ENCODE assay signal across 29 cellular contexts in genomic region chr5:60948738-60949137, GRCh38.
"Had no signal": no experiment of that assay in that cellular context is flagged by ENCODE, and none has a peak within 500 bp of the region (broad histone marks: within the 10 kb centered on the region; RNA-seq: fewer than 3 reads in every experiment).

No MANE protein-coding gene starts in this region.

- H3K27ac ChIP-seq: stomach, suprapubic skin, testis, thoracic aorta, thyroid gland, tibial artery, tibial nerve, transverse colon, upper lobe of left lung, upper lobe of right lung, uterus, vagina had no signal

- H3K27ac Mint-ChIP-seq: stimulated activated effector memory CD8-positive, alpha-beta T cell treated with anti-CD3 and anti-CD28 coated beads, Interleukin-12 subunit alpha, Interleukin-12 subunit beta, amount 100 ng/mL, for 72 hours; stimulated activated memory B cell treated with anti-CD40 and anti-IgM and Interleukin-4, amounts not matched to agents 10 μg/mL and 1 μg/mL and 100 μg/mL, for 72 hours; stimulated activated naive B cell treated with anti-CD40 and anti-IgM and Interleukin-4, amounts not matched to agents 10 μg/mL and 1 μg/mL and 100 μg/mL, for 72 hours; stimulated activated naive CD8-positive, alpha-beta T cell treated with anti-CD3 and anti-CD28 coated beads, Interleukin-15, amount 100 ng/mL, for 72 hours; stimulated activated naive CD8-positive, alpha-beta T cell treated with anti-CD3 and anti-CD28 coated beads, Interleukin-15, Interleukin-2, amounts not matched to agents 100 ng/mL and 50 ng/mL, for 24 hours; type B pancreatic cell had no signal

- FAIRE-seq: urothelium cell line had no signal

- H3K9me3 ChIP-seq: stomach, suprapubic skin, testis, thoracic aorta, thyroid gland, tibial artery, tibial nerve, transverse colon, upper lobe of left lung, upper lobe of right lung, uterus, vagina had no signal

- H3K4me1 ChIP-seq: uterus had no signal

- ATAC-seq: stimulated activated effector memory CD8-positive, alpha-beta T cell treated with anti-CD3 and anti-CD28 coated beads, Interleukin-12 subunit alpha, Interleukin-12 subunit beta, amount 100 ng/mL, for 72 hours; stimulated activated memory B cell treated with anti-CD40 and anti-IgM and Interleukin-4, amounts not matched to agents 10 μg/mL and 1 μg/mL and 100 μg/mL, for 72 hours; stimulated activated naive B cell treated with anti-CD40 and anti-IgM and Interleukin-4, amounts not matched to agents 10 μg/mL and 1 μg/mL and 100 μg/mL, for 72 hours; stimulated activated naive CD8-positive, alpha-beta T cell treated with anti-CD3 and anti-CD28 coated beads, Interleukin-15, amount 100 ng/mL, for 72 hours; stimulated activated naive CD8-positive, alpha-beta T cell treated with anti-CD3 and anti-CD28 coated beads, Interleukin-15, Interleukin-2, amounts not matched to agents 100 U/mL and 50 U/mL, for 24 hours; upper lobe of right lung had no signal

- H3K4me3 Mint-ChIP-seq: stimulated activated effector memory CD8-positive, alpha-beta T cell treated with anti-CD3 and anti-CD28 coated beads, Interleukin-12 subunit alpha, Interleukin-12 subunit beta, amount 100 ng/mL, for 72 hours; stimulated activated memory B cell treated with anti-CD40 and anti-IgM and Interleukin-4, amounts not matched to agents 10 μg/mL and 1 μg/mL and 100 μg/mL, for 72 hours; stimulated activated naive B cell treated with anti-CD40 and anti-IgM and Interleukin-4, amounts not matched to agents 10 μg/mL and 1 μg/mL and 100 μg/mL, for 72 hours; stimulated activated naive CD8-positive, alpha-beta T cell treated with anti-CD3 and anti-CD28 coated beads, Interleukin-15, amount 100 ng/mL, for 72 hours; stimulated activated naive CD8-positive, alpha-beta T cell treated with anti-CD3 and anti-CD28 coated beads, Interleukin-15, Interleukin-2, amounts not matched to agents 100 ng/mL and 50 ng/mL, for 24 hours; type B pancreatic cell had no signal

- H3K9me3 Mint-ChIP-seq: stimulated activated effector memory CD8-positive, alpha-beta T cell treated with anti-CD3 and anti-CD28 coated beads, Interleukin-12 subunit alpha, Interleukin-12 subunit beta, amount 100 ng/mL, for 72 hours; stimulated activated naive B cell treated with anti-CD40 and anti-IgM and Interleukin-4, amounts not matched to agents 10 μg/mL and 1 μg/mL and 100 μg/mL, for 72 hours; stimulated activated naive CD8-positive, alpha-beta T cell treated with anti-CD3 and anti-CD28 coated beads, Interleukin-15, amount 100 ng/mL, for 72 hours; stimulated activated naive CD8-positive, alpha-beta T cell treated with anti-CD3 and anti-CD28 coated beads, Interleukin-15, Interleukin-2, amounts not matched to agents 100 ng/mL and 50 ng/mL, for 24 hours had no signal

- H3K36me3 ChIP-seq: stomach, suprapubic skin, thoracic aorta, thyroid gland, tibial artery, tibial nerve, transverse colon, upper lobe of left lung, upper lobe of right lung, uterus, vagina had no signal

- DNase-seq: stimulated activated CD4-positive, alpha-beta T cell treated with anti-CD3 and anti-CD28 coated beads, Interleukin-2, amount 100 ng/mL, for 48 hours; stimulated activated CD4-positive, alpha-beta T cell treated with anti-CD3 and anti-CD28 coated beads, Interleukin-4, amount 100 ng/mL, for 1 hour; stimulated activated CD4-positive, alpha-beta T cell treated with anti-CD3 and anti-CD28 coated beads, Interleukin-4, amount 100 ng/mL, for 24 hours; stimulated activated CD4-positive, alpha-beta T cell treated with anti-CD3 and anti-CD28 coated beads, Interleukin-4, amount 100 ng/mL, for 4 hours; stimulated activated CD8-positive, alpha-beta memory T cell treated with anti-CD3 and anti-CD28 coated beads, Interleukin-4, amount 100 ng/mL, for 48 hours; stimulated activated naive B cell treated with anti-CD40 and anti-IgM and Interleukin-4, amounts not matched to agents 10 μg/mL and 1 μg/mL and 100 μg/mL, for 72 hours; stimulated activated naive CD4-positive, alpha-beta T cell; stimulated activated naive CD4-positive, alpha-beta T cell treated with Interleukin-2 at 50 U/mL for 16 hours; stimulated activated naive CD8-positive, alpha-beta T cell treated with anti-CD3 and anti-CD28 coated beads, Interleukin-15, amount 100 ng/mL, for 72 hours; stimulated activated naive CD8-positive, alpha-beta T cell treated with anti-CD3 and anti-CD28 coated beads, Interleukin-15, Interleukin-2, amounts not matched to agents 100 U/mL and 50 U/mL, for 24 hours; stomach; substantia nigra; testis; thyroid gland; tibial artery; transverse colon; trophoblast cell; upper lobe of left lung; upper lobe of right lung; uterus had no signal

- H3K27me3 Mint-ChIP-seq: stimulated activated memory B cell treated with anti-CD40 and anti-IgM and Interleukin-4, amounts not matched to agents 10 μg/mL and 1 μg/mL and 100 μg/mL, for 72 hours; stimulated activated naive B cell treated with anti-CD40 and anti-IgM and Interleukin-4, amounts not matched to agents 10 μg/mL and 1 μg/mL and 100 μg/mL, for 72 hours; stimulated activated naive CD8-positive, alpha-beta T cell treated with anti-CD3 and anti-CD28 coated beads, Interleukin-15, amount 100 ng/mL, for 72 hours; stimulated activated naive CD8-positive, alpha-beta T cell treated with anti-CD3 and anti-CD28 coated beads, Interleukin-15, Interleukin-2, amounts not matched to agents 100 ng/mL and 50 ng/mL, for 24 hours; type B pancreatic cell had no signal

- H3K4me3 ChIP-seq: stomach, suprapubic skin, testis, thoracic aorta, thyroid gland, tibial artery, tibial nerve, transverse colon, upper lobe of left lung, upper lobe of right lung, uterus, vagina had no signal

- H3K27me3 ChIP-seq: stomach, suprapubic skin, testis, thyroid gland, tibial artery, tibial nerve, transverse colon, upper lobe of left lung, upper lobe of right lung, uterus, vagina had no signal

- H3K36me3 Mint-ChIP-seq: stimulated activated effector memory CD8-positive, alpha-beta T cell treated with anti-CD3 and anti-CD28 coated beads, Interleukin-12 subunit alpha, Interleukin-12 subunit beta, amount 100 ng/mL, for 72 hours had no signal
